In the genomic region with DNA sequence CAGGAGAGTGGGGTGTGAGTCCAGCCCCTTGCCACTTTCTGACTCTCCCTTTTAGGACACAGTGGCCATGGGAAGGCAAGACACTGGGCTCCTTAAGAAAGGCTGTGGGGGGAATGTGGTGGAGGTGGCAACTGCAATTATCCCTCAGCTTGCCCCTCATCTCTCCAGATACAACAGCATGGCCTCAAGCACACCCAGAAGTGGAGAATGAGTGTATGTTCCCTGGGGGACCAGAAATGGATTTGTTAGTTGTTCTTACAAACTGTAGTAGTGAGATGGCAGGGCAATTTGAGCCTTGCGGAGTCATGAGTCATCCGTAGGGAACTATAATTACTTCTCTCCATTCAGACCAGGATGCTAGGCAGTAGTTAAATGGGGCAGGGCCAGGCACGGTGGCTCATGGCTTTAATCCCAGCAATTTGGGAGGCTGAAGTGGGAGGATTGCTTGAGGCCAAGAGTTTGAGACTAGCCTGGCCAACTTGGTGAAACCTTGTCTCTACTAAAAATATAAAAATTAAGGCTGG, we compare ENCODE assay signal across 1 cellular context.
TF ChIP-seq lines count a peak whose summit lies in the region.

No MANE protein-coding gene starts in this region.

TF ChIP-seq in HEK293, 187 proteins besides CTCF, POLR2A, EP300 and RAD21 (continued from another document):
- TF ChIP-seq KLF1 (tag by site-specific recombination; IDR thresholded peaks at IDR 0.05) (peak; percentile 54), ZNF354C (tag by site-specific recombination; IDR thresholded peaks at IDR 0.05; ENCODE audit: borderline replicate concordance, low read depth) (no peak), OSR2 (tag by site-specific recombination; IDR thresholded peaks at IDR 0.05) (peak; percentile 100), ZNF558 (tag by site-specific recombination; IDR thresholded peaks at IDR 0.05) (0 out of 2 replicates have a peak, but pooled peaks have one; percentile 47), ZNF169 (tag by site-specific recombination; IDR thresholded peaks at IDR 0.05) (no peak), ZNF394 (tag by site-specific recombination; IDR thresholded peaks at IDR 0.05; ENCODE audit: borderline replicate concordance) (0 out of 2 replicates have a peak, but pooled peaks have one; percentile 34), ZNF184 (tag by site-specific recombination; IDR thresholded peaks at IDR 0.05) (peak; percentile 71; the same call in 1 of the 2 replicates), ZNF785 (tag by site-specific recombination; IDR thresholded peaks at IDR 0.05) (peak; percentile 42; the same call in 1 of the 2 replicates)
TF ChIP-seq in HEK293: peak in this region for 70.
